Comparison of ENCODE assay signal across 9 cellular contexts in genomic region chr2:190023860-190024259, GRCh38. TPM values are rescaled to one million over a fixed set of nuclear protein-coding genes. Genes with fewer than 3 reads are reported as not detected.
DNase-seq lines count a peak whose midpoint lies in the region; ATAC-seq, FAIRE-seq and TF ChIP-seq lines count a peak whose summit lies in the region.
"Had no signal": no experiment of that assay in that cellular context is flagged by ENCODE, and none has a peak within 500 bp of the region (broad histone marks: within the 10 kb centered on the region; RNA-seq: fewer than 3 reads in every experiment).

No MANE protein-coding gene starts in this region.

- ATAC-seq in HG02798 (IDR thresholded peaks at IDR 0.05; ENCODE audit: poor library complexity, unreplicated experiment), result peak; percentile 70
- ATAC-seq in GM21825 (IDR thresholded peaks at IDR 0.05; ENCODE audit: unreplicated experiment), result no peak

- no peak overlapping the region for H3K4me3 ChIP-seq in bronchial epithelial cell (ENCODE audit: low read depth, low read length)

- no peak overlapping the region for H3K4me3 Mint-ChIP-seq in mesothelial cell of epicardium

- peaks cover 2% of the 10 kb centered on the region for H3K27me3 ChIP-seq in bronchial epithelial cell (ENCODE audit: control insufficient read depth, insufficient read depth, low read length)

- TF ChIP-seq CTCF in bronchial epithelial cell (IDR thresholded peaks at IDR 0.05; ENCODE audit: insufficient read depth, low read length, severe bottlenecking) (peak; percentile 34), mesothelial cell of epicardium (IDR thresholded peaks at IDR 0.05; ENCODE audit: unreplicated experiment) (peak; percentile 49)

- DNase-seq in SIG-M5 treated with dmso at 0.1 percent for 504 hours (lab: John Stamatoyannopoulos, UW; ENCODE audit: unreplicated experiment), result peak; percentile 58
- DNase-seq in SIG-M5 (lab: John Stamatoyannopoulos, UW), result no peak
- peak; percentile 57 for DNase-seq in NCI-H526 treated with DMSO at 0.1 percent for 48 hours (lab: John Stamatoyannopoulos, UW)
- peak; percentile 67 for DNase-seq in bronchial epithelial cell (ENCODE audit: low read depth)
- DNase-seq in mesothelial cell of epicardium (ENCODE audit: low spot score in 2 of 2, unreplicated experiment in 2 of 2), result no peak
- no peak for DNase-seq in stimulated activated naive CD4-positive, alpha-beta T cell treated with Interleukin-2 at 50 U/mL for 16 hours (lab: John Stamatoyannopoulos, UW)

- H3K27ac Mint-ChIP-seq in mesothelial cell of epicardium, result no peak overlapping the region

- H3K36me3 Mint-ChIP-seq in mesothelial cell of epicardium, result no peaks in the 10 kb centered on the region

- H3K27me3 Mint-ChIP-seq in mesothelial cell of epicardium (ENCODE audit: low read depth), result peaks cover 39% of the 10 kb centered on the region

- H3K9me3 Mint-ChIP-seq in mesothelial cell of epicardium, result peaks cover under 1% of the 10 kb centered on the region

- FAIRE-seq in bronchial epithelial cell (lab: Jason Lieb, UNC), result no peak
- FAIRE-seq: G401.6 had no signal

- no peaks in the 10 kb centered on the region for H3K36me3 ChIP-seq in bronchial epithelial cell (ENCODE audit: control insufficient read depth, insufficient read depth, low read length)

- no peaks in the 10 kb centered on the region for H3K4me1 Mint-ChIP-seq in mesothelial cell of epicardium

RNA-seq across cellular contexts. Expression of gene MSTN, which starts 38.7 kb away (rescaled TPM):
- total RNA-seq in bronchial epithelial cell, result under 0.01 TPM in 1 of 2 replicates, not detected in the other
- 0.20 to 0.29 TPM (median 0.22 TPM) in 3 replicates for total RNA-seq in mesothelial cell of epicardium

Comparison
In these comparisons a context has a peak if more than half of its experiments do, and no peak if none do; other contexts are left out.
1. DNase-seq: peak in SIG-M5 treated with dmso at 0.1 percent for 504 hours (single experiment), NCI-H526 treated with DMSO at 0.1 percent for 48 hours (single experiment) and bronchial epithelial cell (single experiment); none in SIG-M5 (single experiment), mesothelial cell of epicardium (0 of 2) and stimulated activated naive CD4-positive, alpha-beta T cell treated with Interleukin-2 at 50 U/mL for 16 hours (single experiment).